In genomic region chr1:119140177-119141019, GRCh38 we compare ENCODE assay signal across 1 cellular context.
A peak's percentile ranks its signal among the peaks of the same experiment; 100 is the strongest.
TF ChIP-seq lines count a peak whose summit lies in the region.

TSS of gene WARS2 (minus strand) at chr1:119140653. CDS start at chr1:119140644, 9 bp downstream.

TF ChIP-seq in HepG2, 621 proteins besides CTCF, POLR2A, EP300 and RAD21 (continued from another document and continues in another):
- TF ChIP-seq ZSCAN5A (CRISPR knock-in tag; IDR thresholded peaks at IDR 0.05; ENCODE audit: borderline replicate concordance) (0 out of 2 replicates have a peak, but pooled peaks have one; percentile 36), KDM3A (CRISPR knock-in tag; IDR thresholded peaks at IDR 0.05; ENCODE audit: low read depth) (no peak), SP4 (CRISPR knock-in tag; IDR thresholded peaks at IDR 0.05) (peak; percentile 64; the same call in 1 of the 2 replicates), GATAD2A (CRISPR knock-in tag; IDR thresholded peaks at IDR 0.05) (no peak), SMYD3 (CRISPR knock-in tag; IDR thresholded peaks at IDR 0.05) (peak; percentile 65; the same call in 1 of the 2 replicates), ZNF619 (CRISPR knock-in tag; IDR thresholded peaks at IDR 0.05) (no peak; the same call in 1 of the 2 replicates), MEF2D (CRISPR knock-in tag; IDR thresholded peaks at IDR 0.05) (no peak), ZNF317 (CRISPR knock-in tag; IDR thresholded peaks at IDR 0.05) (no peak), TEAD2 (CRISPR knock-in tag; IDR thresholded peaks at IDR 0.05) (no peak), NFRKB (IDR thresholded peaks at IDR 0.05) (peak; percentile 77), GZF1 (CRISPR knock-in tag; IDR thresholded peaks at IDR 0.05) (0 out of 2 replicates have a peak, but pooled peaks have one; percentile 29), RXRA (CRISPR knock-in tag; IDR thresholded peaks at IDR 0.05) (peak; percentile 52; the same call in 1 of the 2 replicates), ZNF644 (CRISPR knock-in tag; IDR thresholded peaks at IDR 0.05; ENCODE audit: low read depth) (no peak), AGO2 (optimal IDR thresholded peaks at IDR 0.05; ENCODE audit: low read depth, low read length) (peak; percentile 71), ZBTB20 (CRISPR knock-in tag; IDR thresholded peaks at IDR 0.05; ENCODE audit: borderline replicate concordance, low read depth) (peak; percentile 61; the same call in 1 of the 2 replicates), SIN3A (IDR thresholded peaks at IDR 0.05; ENCODE audit: borderline replicate concordance, low read depth, low read length) (peak; percentile 87), PAX8 (CRISPR knock-in tag; IDR thresholded peaks at IDR 0.05; ENCODE audit: borderline replicate concordance) (peak; percentile 67; the same call in 1 of the 2 replicates), GLMP (CRISPR knock-in tag; IDR thresholded peaks at IDR 0.05; ENCODE audit: borderline replicate concordance) (no peak), ZNF556 (CRISPR knock-in tag; IDR thresholded peaks at IDR 0.05; ENCODE audit: borderline replicate concordance) (peak; percentile 28; the same call in 1 of the 2 replicates), TAF1 (CRISPR knock-in tag; IDR thresholded peaks at IDR 0.05) (peak; percentile 96), HNRNPLL (IDR thresholded peaks at IDR 0.05; ENCODE audit: low read depth, low read length, poor library complexity, severe bottlenecking) (peak; percentile 90), THAP9 (CRISPR knock-in tag; IDR thresholded peaks at IDR 0.05; ENCODE audit: borderline replicate concordance) (peak; percentile 60; the same call in 1 of the 2 replicates), TP53 (CRISPR knock-in tag; conservative IDR thresholded peaks at IDR 0.05) (no peak), RFX3 (CRISPR knock-in tag; IDR thresholded peaks at IDR 0.05) (peak; percentile 76), CREB1 (IDR thresholded peaks at IDR 0.05) (peak; percentile 98), CREB1 (CRISPR knock-in tag; IDR thresholded peaks at IDR 0.05) (peak; percentile 97), ARID2 (CRISPR knock-in tag; IDR thresholded peaks at IDR 0.05; ENCODE audit: borderline replicate concordance) (no peak), JUN (CRISPR knock-in tag; IDR thresholded peaks at IDR 0.05) (no peak; the same call in 1 of the 2 replicates), ZNF501 (CRISPR knock-in tag; IDR thresholded peaks at IDR 0.05) (peak; percentile 84), ZFP90 (CRISPR knock-in tag; IDR thresholded peaks at IDR 0.05; ENCODE audit: borderline replicate concordance) (no peak), CHD2 (IDR thresholded peaks at IDR 0.05; ENCODE audit: low read depth, low read length) (peak; percentile 88), ZNF777 (CRISPR knock-in tag; IDR thresholded peaks at IDR 0.05) (no peak), ZNF607 (CRISPR knock-in tag; IDR thresholded peaks at IDR 0.05; ENCODE audit: borderline replicate concordance) (peak; percentile 67; the same call in 1 of the 2 replicates), NRL (CRISPR knock-in tag; IDR thresholded peaks at IDR 0.05; ENCODE audit: borderline replicate concordance) (peak; percentile 18; the same call in 1 of the 2 replicates), MIER3 (CRISPR knock-in tag; IDR thresholded peaks at IDR 0.05; ENCODE audit: borderline replicate concordance) (no peak; the same call in 1 of the 2 replicates), SALL1 (CRISPR knock-in tag; IDR thresholded peaks at IDR 0.05) (peak; percentile 63), HNRNPH1 (optimal IDR thresholded peaks at IDR 0.05; ENCODE audit: low read depth, low read length) (no peak), ZNF674 (CRISPR knock-in tag; IDR thresholded peaks at IDR 0.05; ENCODE audit: low read depth) (no peak), GTF2F1 (IDR thresholded peaks at IDR 0.05; ENCODE audit: low read length) (peak; percentile 77; the same call in 1 of the 2 replicates)
- TF ChIP-seq, protein P1, sequence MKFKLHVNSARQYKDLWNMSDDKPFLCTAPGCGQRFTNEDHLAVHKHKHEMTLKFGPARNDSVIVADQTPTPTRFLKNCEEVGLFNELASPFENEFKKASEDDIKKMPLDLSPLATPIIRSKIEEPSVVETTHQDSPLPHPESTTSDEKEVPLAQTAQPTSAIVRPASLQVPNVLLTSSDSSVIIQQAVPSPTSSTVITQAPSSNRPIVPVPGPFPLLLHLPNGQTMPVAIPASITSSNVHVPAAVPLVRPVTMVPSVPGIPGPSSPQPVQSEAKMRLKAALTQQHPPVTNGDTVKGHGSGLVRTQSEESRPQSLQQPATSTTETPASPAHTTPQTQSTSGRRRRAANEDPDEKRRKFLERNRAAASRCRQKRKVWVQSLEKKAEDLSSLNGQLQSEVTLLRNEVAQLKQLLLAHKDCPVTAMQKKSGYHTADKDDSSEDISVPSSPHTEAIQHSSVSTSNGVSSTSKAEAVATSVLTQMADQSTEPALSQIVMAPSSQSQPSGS (CRISPR knock-in tag; IDR thresholded peaks at IDR 0.05) = peak; percentile 87
- TF ChIP-seq, protein P2, sequence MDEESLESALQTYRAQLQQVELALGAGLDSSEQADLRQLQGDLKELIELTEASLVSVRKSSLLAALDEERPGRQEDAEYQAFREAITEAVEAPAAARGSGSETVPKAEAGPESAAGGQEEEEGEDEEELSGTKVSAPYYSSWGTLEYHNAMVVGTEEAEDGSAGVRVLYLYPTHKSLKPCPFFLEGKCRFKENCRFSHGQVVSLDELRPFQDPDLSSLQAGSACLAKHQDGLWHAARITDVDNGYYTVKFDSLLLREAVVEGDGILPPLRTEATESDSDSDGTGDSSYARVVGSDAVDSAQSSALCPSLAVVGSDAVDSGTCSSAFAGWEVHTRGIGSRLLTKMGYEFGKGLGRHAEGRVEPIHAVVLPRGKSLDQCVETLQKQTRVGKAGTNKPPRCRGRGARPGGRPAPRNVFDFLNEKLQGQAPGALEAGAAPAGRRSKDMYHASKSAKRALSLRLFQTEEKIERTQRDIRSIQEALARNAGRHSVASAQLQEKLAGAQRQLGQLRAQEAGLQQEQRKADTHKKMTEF (CRISPR knock-in tag; IDR thresholded peaks at IDR 0.05) = peak; percentile 69; the same call in 1 of the 2 replicates
- TF ChIP-seq, protein P3, sequence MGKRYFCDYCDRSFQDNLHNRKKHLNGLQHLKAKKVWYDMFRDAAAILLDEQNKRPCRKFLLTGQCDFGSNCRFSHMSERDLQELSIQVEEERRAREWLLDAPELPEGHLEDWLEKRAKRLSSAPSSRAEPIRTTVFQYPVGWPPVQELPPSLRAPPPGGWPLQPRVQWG (CRISPR knock-in tag; IDR thresholded peaks at IDR 0.05; ENCODE audit: borderline replicate concordance, low read depth) = no peak
- TF ChIP-seq, protein P4, sequence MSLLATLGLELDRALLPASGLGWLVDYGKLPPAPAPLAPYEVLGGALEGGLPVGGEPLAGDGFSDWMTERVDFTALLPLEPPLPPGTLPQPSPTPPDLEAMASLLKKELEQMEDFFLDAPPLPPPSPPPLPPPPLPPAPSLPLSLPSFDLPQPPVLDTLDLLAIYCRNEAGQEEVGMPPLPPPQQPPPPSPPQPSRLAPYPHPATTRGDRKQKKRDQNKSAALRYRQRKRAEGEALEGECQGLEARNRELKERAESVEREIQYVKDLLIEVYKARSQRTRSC (CRISPR knock-in tag; IDR thresholded peaks at IDR 0.05; ENCODE audit: low read depth) = no peak
- TF ChIP-seq, protein P5, sequence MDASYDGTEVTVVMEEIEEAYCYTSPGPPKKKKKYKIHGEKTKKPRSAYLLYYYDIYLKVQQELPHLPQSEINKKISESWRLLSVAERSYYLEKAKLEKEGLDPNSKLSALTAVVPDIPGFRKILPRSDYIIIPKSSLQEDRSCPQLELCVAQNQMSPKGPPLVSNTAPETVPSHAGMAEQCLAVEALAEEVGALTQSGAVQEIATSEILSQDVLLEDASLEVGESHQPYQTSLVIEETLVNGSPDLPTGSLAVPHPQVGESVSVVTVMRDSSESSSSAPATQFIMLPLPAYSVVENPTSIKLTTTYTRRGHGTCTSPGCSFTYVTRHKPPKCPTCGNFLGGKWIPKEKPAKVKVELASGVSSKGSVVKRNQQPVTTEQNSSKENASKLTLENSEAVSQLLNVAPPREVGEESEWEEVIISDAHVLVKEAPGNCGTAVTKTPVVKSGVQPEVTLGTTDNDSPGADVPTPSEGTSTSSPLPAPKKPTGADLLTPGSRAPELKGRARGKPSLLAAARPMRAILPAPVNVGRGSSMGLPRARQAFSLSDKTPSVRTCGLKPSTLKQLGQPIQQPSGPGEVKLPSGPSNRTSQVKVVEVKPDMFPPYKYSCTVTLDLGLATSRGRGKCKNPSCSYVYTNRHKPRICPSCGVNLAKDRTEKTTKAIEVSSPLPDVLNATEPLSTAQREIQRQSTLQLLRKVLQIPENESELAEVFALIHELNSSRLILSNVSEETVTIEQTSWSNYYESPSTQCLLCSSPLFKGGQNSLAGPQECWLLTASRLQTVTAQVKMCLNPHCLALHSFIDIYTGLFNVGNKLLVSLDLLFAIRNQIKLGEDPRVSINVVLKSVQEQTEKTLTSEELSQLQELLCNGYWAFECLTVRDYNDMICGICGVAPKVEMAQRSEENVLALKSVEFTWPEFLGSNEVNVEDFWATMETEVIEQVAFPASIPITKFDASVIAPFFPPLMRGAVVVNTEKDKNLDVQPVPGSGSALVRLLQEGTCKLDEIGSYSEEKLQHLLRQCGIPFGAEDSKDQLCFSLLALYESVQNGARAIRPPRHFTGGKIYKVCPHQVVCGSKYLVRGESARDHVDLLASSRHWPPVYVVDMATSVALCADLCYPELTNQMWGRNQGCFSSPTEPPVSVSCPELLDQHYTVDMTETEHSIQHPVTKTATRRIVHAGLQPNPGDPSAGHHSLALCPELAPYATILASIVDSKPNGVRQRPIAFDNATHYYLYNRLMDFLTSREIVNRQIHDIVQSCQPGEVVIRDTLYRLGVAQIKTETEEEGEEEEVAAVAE (CRISPR knock-in tag; IDR thresholded peaks at IDR 0.05; ENCODE audit: borderline replicate concordance) = peak; percentile 42; the same call in 1 of the 2 replicates
- TF ChIP-seq, protein P6, sequence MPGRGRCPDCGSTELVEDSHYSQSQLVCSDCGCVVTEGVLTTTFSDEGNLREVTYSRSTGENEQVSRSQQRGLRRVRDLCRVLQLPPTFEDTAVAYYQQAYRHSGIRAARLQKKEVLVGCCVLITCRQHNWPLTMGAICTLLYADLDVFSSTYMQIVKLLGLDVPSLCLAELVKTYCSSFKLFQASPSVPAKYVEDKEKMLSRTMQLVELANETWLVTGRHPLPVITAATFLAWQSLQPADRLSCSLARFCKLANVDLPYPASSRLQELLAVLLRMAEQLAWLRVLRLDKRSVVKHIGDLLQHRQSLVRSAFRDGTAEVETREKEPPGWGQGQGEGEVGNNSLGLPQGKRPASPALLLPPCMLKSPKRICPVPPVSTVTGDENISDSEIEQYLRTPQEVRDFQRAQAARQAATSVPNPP (CRISPR knock-in tag; IDR thresholded peaks at IDR 0.05) = peak; percentile 74; the same call in 1 of the 2 replicates
- TF ChIP-seq, protein P7, sequence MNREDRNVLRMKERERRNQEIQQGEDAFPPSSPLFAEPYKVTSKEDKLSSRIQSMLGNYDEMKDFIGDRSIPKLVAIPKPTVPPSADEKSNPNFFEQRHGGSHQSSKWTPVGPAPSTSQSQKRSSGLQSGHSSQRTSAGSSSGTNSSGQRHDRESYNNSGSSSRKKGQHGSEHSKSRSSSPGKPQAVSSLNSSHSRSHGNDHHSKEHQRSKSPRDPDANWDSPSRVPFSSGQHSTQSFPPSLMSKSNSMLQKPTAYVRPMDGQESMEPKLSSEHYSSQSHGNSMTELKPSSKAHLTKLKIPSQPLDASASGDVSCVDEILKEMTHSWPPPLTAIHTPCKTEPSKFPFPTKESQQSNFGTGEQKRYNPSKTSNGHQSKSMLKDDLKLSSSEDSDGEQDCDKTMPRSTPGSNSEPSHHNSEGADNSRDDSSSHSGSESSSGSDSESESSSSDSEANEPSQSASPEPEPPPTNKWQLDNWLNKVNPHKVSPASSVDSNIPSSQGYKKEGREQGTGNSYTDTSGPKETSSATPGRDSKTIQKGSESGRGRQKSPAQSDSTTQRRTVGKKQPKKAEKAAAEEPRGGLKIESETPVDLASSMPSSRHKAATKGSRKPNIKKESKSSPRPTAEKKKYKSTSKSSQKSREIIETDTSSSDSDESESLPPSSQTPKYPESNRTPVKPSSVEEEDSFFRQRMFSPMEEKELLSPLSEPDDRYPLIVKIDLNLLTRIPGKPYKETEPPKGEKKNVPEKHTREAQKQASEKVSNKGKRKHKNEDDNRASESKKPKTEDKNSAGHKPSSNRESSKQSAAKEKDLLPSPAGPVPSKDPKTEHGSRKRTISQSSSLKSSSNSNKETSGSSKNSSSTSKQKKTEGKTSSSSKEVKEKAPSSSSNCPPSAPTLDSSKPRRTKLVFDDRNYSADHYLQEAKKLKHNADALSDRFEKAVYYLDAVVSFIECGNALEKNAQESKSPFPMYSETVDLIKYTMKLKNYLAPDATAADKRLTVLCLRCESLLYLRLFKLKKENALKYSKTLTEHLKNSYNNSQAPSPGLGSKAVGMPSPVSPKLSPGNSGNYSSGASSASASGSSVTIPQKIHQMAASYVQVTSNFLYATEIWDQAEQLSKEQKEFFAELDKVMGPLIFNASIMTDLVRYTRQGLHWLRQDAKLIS (CRISPR knock-in tag; IDR thresholded peaks at IDR 0.05) = no peak
